In the genomic region with DNA sequence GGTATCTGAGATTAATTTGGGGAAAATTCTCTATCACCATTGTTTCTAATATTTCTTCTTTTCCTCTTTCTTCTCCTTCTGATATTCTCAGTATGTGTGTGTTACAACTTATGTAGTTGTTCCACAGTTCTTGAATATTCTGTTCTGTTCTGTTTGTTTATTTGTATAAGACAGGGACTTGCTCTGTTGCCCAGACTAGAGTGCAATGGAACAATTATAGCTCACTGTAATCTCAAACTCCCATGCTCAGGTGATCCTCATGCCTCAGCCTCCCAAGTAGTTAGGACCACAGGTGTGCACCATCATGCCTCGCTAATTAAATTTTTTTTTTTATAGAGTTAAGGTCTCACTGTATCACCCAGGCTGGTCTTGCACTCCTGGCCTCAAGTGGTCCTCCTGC, we compare ENCODE assay signal across 17 cellular contexts.
"Had no signal": no experiment of that assay in that cellular context is flagged by ENCODE, and none has a peak within 500 bp of the region (broad histone marks: within the 10 kb centered on the region; RNA-seq: fewer than 3 reads in every experiment).

No MANE protein-coding gene starts in this region.

- H3K9me3 ChIP-seq: gastroesophageal sphincter, heart right ventricle, left ventricle myocardium inferior, prostate gland, right atrium auricular region, suprapubic skin had no signal

- DNase-seq: activated CD4-positive, alpha-beta T cell treated with anti-CD3 and anti-CD28 coated beads for 1 hour; activated CD4-positive, alpha-beta T cell treated with anti-CD3 and anti-CD28 coated beads, Interleukin-2, amount 50 U/mL, for 4 hours; activated gamma-delta T cell; dorsolateral prefrontal cortex; heart right ventricle; left ventricle myocardium inferior; small intestine; stimulated activated CD4-positive, alpha-beta T cell treated with anti-CD3 and anti-CD28 coated beads, Interleukin-4, amount 100 ng/mL, for 1 hour; stimulated activated naive CD8-positive, alpha-beta T cell treated with anti-CD3 and anti-CD28 coated beads, Interleukin-15, amount 100 ng/mL, for 72 hours; T-helper 2 cell had no signal

- H3K27ac Mint-ChIP-seq: activated naive CD4-positive, alpha-beta T cell treated with anti-CD3 and anti-CD28 coated beads, Interleukin-2, amount 50 U/mL, for 72 hours; stimulated activated naive CD8-positive, alpha-beta T cell treated with anti-CD3 and anti-CD28 coated beads, Interleukin-15, amount 100 ng/mL, for 72 hours had no signal

- H3K4me1 Mint-ChIP-seq: neural crest cell; stimulated activated naive CD8-positive, alpha-beta T cell treated with anti-CD3 and anti-CD28 coated beads, Interleukin-15, amount 100 ng/mL, for 72 hours had no signal

- H3K4me1 ChIP-seq: left ventricle myocardium inferior, right atrium auricular region had no signal

- H3K27ac ChIP-seq: dorsolateral prefrontal cortex, left ventricle myocardium inferior, prostate gland, right atrium auricular region, VCaP had no signal

- H3K4me3 ChIP-seq: dorsolateral prefrontal cortex, gastroesophageal sphincter, heart right ventricle, left ventricle myocardium inferior, prostate gland, right atrium auricular region, suprapubic skin had no signal

- ATAC-seq: activated naive CD4-positive, alpha-beta T cell treated with anti-CD3 and anti-CD28 coated beads, Interleukin-2, amount 50 U/mL, for 72 hours; stimulated activated naive CD8-positive, alpha-beta T cell treated with anti-CD3 and anti-CD28 coated beads, Interleukin-15, amount 100 ng/mL, for 72 hours had no signal

- H3K36me3 ChIP-seq: gastroesophageal sphincter, heart right ventricle, left ventricle myocardium inferior, prostate gland, right atrium auricular region, suprapubic skin had no signal

- H3K36me3 Mint-ChIP-seq: activated naive CD4-positive, alpha-beta T cell treated with anti-CD3 and anti-CD28 coated beads, Interleukin-2, amount 50 U/mL, for 72 hours had no signal

- H3K4me3 Mint-ChIP-seq: neural crest cell; stimulated activated naive CD8-positive, alpha-beta T cell treated with anti-CD3 and anti-CD28 coated beads, Interleukin-15, amount 100 ng/mL, for 72 hours had no signal

- H3K9me3 Mint-ChIP-seq: activated naive CD4-positive, alpha-beta T cell treated with anti-CD3 and anti-CD28 coated beads, Interleukin-2, amount 50 U/mL, for 72 hours; stimulated activated naive CD8-positive, alpha-beta T cell treated with anti-CD3 and anti-CD28 coated beads, Interleukin-15, amount 100 ng/mL, for 72 hours had no signal

- H3K27me3 ChIP-seq: gastroesophageal sphincter, right atrium auricular region, suprapubic skin had no signal
